8 cellular contexts compared by ENCODE assay signal in genomic region chr20:45311589-45312211, GRCh38.
DNase-seq lines count a peak whose midpoint lies in the region; ATAC-seq lines count a peak whose summit lies in the region.

No MANE protein-coding gene starts in this region.

- no peaks in the 10 kb centered on the region for H3K9me3 Mint-ChIP-seq in T-helper 2 cell treated with Interferon-gamma antibody and Interleukin-4, amounts not matched to agents 5 μg/mL and 100 μg/mL, for 36 hours

- peaks cover 3% of the 10 kb centered on the region for H3K4me1 Mint-ChIP-seq in T-helper 2 cell treated with Interferon-gamma antibody and Interleukin-4, amounts not matched to agents 5 μg/mL and 100 μg/mL, for 36 hours (ENCODE audit: low read depth)

- H3K36me3 Mint-ChIP-seq in T-helper 2 cell treated with Interferon-gamma antibody and Interleukin-4, amounts not matched to agents 5 μg/mL and 100 μg/mL, for 36 hours (ENCODE audit: low read depth), result no peaks in the 10 kb centered on the region

- H3K4me3 Mint-ChIP-seq in T-helper 2 cell treated with Interferon-gamma antibody and Interleukin-4, amounts not matched to agents 5 μg/mL and 100 μg/mL, for 36 hours, result no peak overlapping the region

- in situ Hi-C loops in KBM-7 (cut with MboI; ENCODE audit: low pct_unique_long_range_greater_than_20kb, low sequenced_read_pairs), result loop anchor here (25.0 kb wide), 1 partner anchor 451 kb away; no protein-coding TSS in a partner anchor

- no peak overlapping the region for H3K27ac Mint-ChIP-seq in T-helper 2 cell treated with Interferon-gamma antibody and Interleukin-4, amounts not matched to agents 5 μg/mL and 100 μg/mL, for 36 hours

- ATAC-seq in HG02885 (IDR thresholded peaks at IDR 0.05; ENCODE audit: poor library complexity, unreplicated experiment) (no peak), GM21360 (IDR thresholded peaks at IDR 0.05; ENCODE audit: unreplicated experiment) (no peak)

- H3K27me3 Mint-ChIP-seq in T-helper 2 cell treated with Interferon-gamma antibody and Interleukin-4, amounts not matched to agents 5 μg/mL and 100 μg/mL, for 36 hours (ENCODE audit: low read depth), result peaks cover 41% of the 10 kb centered on the region

- peak; percentile 15 for DNase-seq in DMS153 treated with DMSO at 0.1 percent for 48 hours (lab: John Stamatoyannopoulos, UW; ENCODE audit: unreplicated experiment)
- DNase-seq in KBM-7, result peak; percentile 56
- peak; percentile 56 for DNase-seq in T-helper 2 cell treated with Interferon-gamma antibody and Interleukin-4, amounts not matched to agents 5 μg/mL and 100 μg/mL, for 36 hours (ENCODE audit: low spot score)
- DNase-seq in astrocyte of the hippocampus (ENCODE audit: low read depth, low spot score), result peak; percentile 67
- DNase-seq in iris pigment epithelial cell (ENCODE audit: low read depth), result peak; percentile 48
- peak; percentile 75 for DNase-seq in stimulated activated CD4-positive, alpha-beta T cell treated with anti-CD3 and anti-CD28 coated beads, Interleukin-4, amount 100 ng/mL, for 1 hour

Comparison
In these comparisons a context has a peak if more than half of its experiments do, and no peak if none do; other contexts are left out.
1. DNase-seq: peak in every context shown above with its lines; median percentile 75 in stimulated activated CD4-positive, alpha-beta T cell treated with anti-CD3 and anti-CD28 coated beads, Interleukin-4, amount 100 ng/mL, for 1 hour; 67 in astrocyte of the hippocampus; 56 in KBM-7; 56 in T-helper 2 cell treated with Interferon-gamma antibody and Interleukin-4, amounts not matched to agents 5 μg/mL and 100 μg/mL, for 36 hours; 48 in iris pigment epithelial cell; 15 in DMS153 treated with DMSO at 0.1 percent for 48 hours.